Comparison of ENCODE assay signal across 8 cellular contexts in genomic region chr3:143885803-143886427, GRCh38. TPM values are rescaled to one million over a fixed set of nuclear protein-coding genes. Genes with fewer than 3 reads are reported as not detected.
DNase-seq lines count a peak whose midpoint lies in the region; ATAC-seq and TF ChIP-seq lines count a peak whose summit lies in the region.

No MANE protein-coding gene starts in this region.

- H3K27ac ChIP-seq in OCI-LY7 (ENCODE audit: low read depth, low read length, poor library complexity, severe bottlenecking) (no peak overlapping the region), breast epithelium (no peak overlapping the region), liver (ENCODE audit: low read depth in 1 of 2, low read length in 2 of 2) (no peak overlapping the region), uterus (no peak overlapping the region)

- H3K9ac ChIP-seq in liver (ENCODE audit: low read depth in 1 of 2, low read length in 2 of 2) = no peak overlapping the region

- no peak overlapping the region for H2AFZ ChIP-seq in OCI-LY7 (ENCODE audit: low read length)

- H3K9me3 ChIP-seq in OCI-LY7 (ENCODE audit: low read length) = no peaks in the 10 kb centered on the region
- no peaks in the 10 kb centered on the region for H3K9me3 ChIP-seq in breast epithelium
- no peaks in the 10 kb centered on the region for H3K9me3 ChIP-seq in liver (ENCODE audit: control insufficient read depth in 4 of 4, low read length in 3 of 4)
- H3K9me3 ChIP-seq in uterus = no peaks in the 10 kb centered on the region

- intact Hi-C loops in OCI-LY7 (cut with micrococcal nuclease; ENCODE audit: unreplicated experiment) = loop anchor here (2.0 kb wide), 1 partner anchor 65 kb away; no protein-coding TSS in a partner anchor
- intact Hi-C loops in breast epithelium (cut with DNase I; ENCODE audit: low total_unique reads) = no loop called here
- intact Hi-C loops in uterus (cut with DNase I; ENCODE audit: low total_unique reads) = no loop called here

- H4K20me1 ChIP-seq in OCI-LY7 (ENCODE audit: insufficient read depth, low read length) = no peaks in the 10 kb centered on the region

- TF ChIP-seq RAD21 in liver (IDR thresholded peaks at IDR 0.05) = peak; percentile 79 to 84

- no peaks in the 10 kb centered on the region for H3K79me2 ChIP-seq in OCI-LY7 (ENCODE audit: insufficient read depth, low read depth, low read length)

- CTCF ChIA-PET in OCI-LY7 (lab: Charles Lee; ENCODE audit: unreplicated experiment) = interaction anchor here (1.1 kb wide), 1 partner anchor 8 kb away, joined by 4 read pairs; no protein-coding TSS in a partner anchor

- no peak for TF ChIP-seq POLR2A in breast epithelium (IDR thresholded peaks at IDR 0.05)
- no peak for TF ChIP-seq POLR2A in uterus (IDR thresholded peaks at IDR 0.05)

- no TSS peak for BruUV-seq in OCI-LY7 (replicated peaks; lab: Mats Ljungman, UMichigan)

- no peaks in the 10 kb centered on the region for H3K4me1 ChIP-seq in OCI-LY7 (ENCODE audit: insufficient read depth, low read length, poor library complexity, severe bottlenecking)
- H3K4me1 ChIP-seq in breast epithelium = no peaks in the 10 kb centered on the region
- H3K4me1 ChIP-seq in liver (ENCODE audit: control insufficient read depth in 4 of 4, insufficient read depth in 4 of 4, low read length in 3 of 4) = no peaks in the 10 kb centered on the region
- H3K4me1 ChIP-seq in uterus = no peaks in the 10 kb centered on the region

- H3K27me3 ChIP-seq in breast epithelium (no peaks in the 10 kb centered on the region), liver (ENCODE audit: control insufficient read depth in 4 of 4, insufficient read depth in 4 of 4, low read length in 3 of 4) (no peaks in the 10 kb centered on the region), uterus (no peaks in the 10 kb centered on the region)

- 76% methylated on average over 1 of the region's 1 CpG for WGBS in liver

- H3K9me2 ChIP-seq in OCI-LY7 (ENCODE audit: insufficient read depth, low read length) = no peaks in the 10 kb centered on the region

- TF ChIP-seq CTCF in OCI-LY7 (conservative IDR thresholded peaks at IDR 0.05; ENCODE audit: low read length) = peak; percentile 91
- TF ChIP-seq CTCF in breast epithelium (IDR thresholded peaks at IDR 0.05) = peak in 2 of 3 donors; percentile 38 to 51
- peak; percentile 72 for TF ChIP-seq CTCF in liver (IDR thresholded peaks at IDR 0.05; ENCODE audit: low read depth, low read length, missing input control)
- TF ChIP-seq CTCF in uterus (IDR thresholded peaks at IDR 0.05) = peak in 3 of 4 experiments; percentile 31 to 53 (median 32)

- ATAC-seq in GM21381 (IDR thresholded peaks at IDR 0.05; ENCODE audit: unreplicated experiment) = peak; percentile 87
- ATAC-seq in HG03520 (IDR thresholded peaks at IDR 0.05; ENCODE audit: unreplicated experiment) = peak; percentile 98

- H3K4me2 ChIP-seq in OCI-LY7 (ENCODE audit: low read length) = no peak overlapping the region

- no peaks in the 10 kb centered on the region for H3K36me3 ChIP-seq in OCI-LY7 (ENCODE audit: insufficient read depth, low read length)
- no peaks in the 10 kb centered on the region for H3K36me3 ChIP-seq in breast epithelium
- H3K36me3 ChIP-seq in liver (ENCODE audit: control insufficient read depth in 4 of 4, insufficient read depth in 3 of 4, low read depth in 1 of 4, low read length in 3 of 4) = no peaks in the 10 kb centered on the region
- H3K36me3 ChIP-seq in uterus = no peaks in the 10 kb centered on the region

- POLR2A ChIA-PET in OCI-LY7 (lab: Charles Lee) = interaction anchor here (1.0 kb wide), 3 partner anchors 10 to 17 kb away, joined by 3 to 7 read pairs (median 3); no protein-coding TSS in a partner anchor

- peak; percentile 2 to 12 for DNase-seq in activated CD4-positive, alpha-beta T cell treated with anti-CD3 and anti-CD28 coated beads for 4 hours
- no peak for DNase-seq in activated CD4-positive, alpha-beta T cell treated with anti-CD3 and anti-CD28 coated beads for 1 hour
- peak; percentile 55 for DNase-seq in OCI-LY7 (ENCODE audit: low spot score)
- no peak for DNase-seq in breast epithelium (ENCODE audit: low spot score in 2 of 2)
- DNase-seq in uterus = no peak

- H3K4me3 ChIP-seq in OCI-LY7 (ENCODE audit: low read depth, low read length, poor library complexity, severe bottlenecking) (no peak overlapping the region), breast epithelium (no peak overlapping the region), liver (ENCODE audit: low read depth in 1 of 3, low read length in 3 of 3) (no peak overlapping the region), uterus (no peak overlapping the region)

TF ChIP-seq in liver, 16 proteins besides CTCF, POLR2A, EP300 and RAD21:
- TF ChIP-seq TAF1 (conservative IDR thresholded peaks at IDR 0.05) (no peak), GABPA (IDR thresholded peaks at IDR 0.05 in 1 of 2, conservative IDR thresholded peaks at IDR 0.05 in 1 of 2) (no peak), HNF4A (conservative IDR thresholded peaks at IDR 0.05) (no peak), NR2F2 (IDR thresholded peaks at IDR 0.05) (no peak), REST (IDR thresholded peaks at IDR 0.05) (no peak), YY1 (IDR thresholded peaks at IDR 0.05) (no peak), ZBTB33 (IDR thresholded peaks at IDR 0.05) (no peak), SP1 (IDR thresholded peaks at IDR 0.05) (no peak), MAX (IDR thresholded peaks at IDR 0.05) (no peak), HNF4G (IDR thresholded peaks at IDR 0.05) (no peak), ATF3 (IDR thresholded peaks at IDR 0.05) (no peak), FOXA1 (IDR thresholded peaks at IDR 0.05) (no peak), EGR1 (IDR thresholded peaks at IDR 0.05; ENCODE audit: low read depth in 2 of 2) (no peak), JUND (IDR thresholded peaks at IDR 0.05) (no peak), RXRA (IDR thresholded peaks at IDR 0.05) (no peak), FOXA2 (IDR thresholded peaks at IDR 0.05) (no peak)

RNA-seq across cellular contexts. Expression of gene SLC9A9, which starts 37.6 kb away (rescaled TPM):
- 7.7 and 14.8 TPM in 2 replicates for total RNA-seq in OCI-LY7 (2014; rRNA removed; shearing (Covaris generic))
- total RNA-seq in OCI-LY7 (2022) = 7.0 and 9.3 TPM in 2 replicates
- 10 to 100 TPM in 1 of 3 donors, 1 to 10 TPM in 2; 6.2 to 17.3 (median 7.8) TPM for total RNA-seq in breast epithelium
- 10 to 100 TPM in 1 of 2 donors, 1 to 10 TPM in 1; 8.6 to 15.0 TPM for total RNA-seq in liver
- 1 to 10 TPM; 3.3 to 3.7 TPM for polyA plus RNA-seq in liver
- 10 to 100 TPM; 12.8 to 63.8 (median 33.3) TPM for total RNA-seq in uterus

Comparison
In these comparisons a context has a peak if more than half of its experiments do, and no peak if none do; other contexts are left out.
1. DNase-seq: peak in activated CD4-positive, alpha-beta T cell treated with anti-CD3 and anti-CD28 coated beads for 4 hours (2 of 2) and OCI-LY7 (single experiment); none in activated CD4-positive, alpha-beta T cell treated with anti-CD3 and anti-CD28 coated beads for 1 hour (single experiment), breast epithelium (0 of 2) and uterus (0 of 2).
2. CTCF ChIP-seq: peak in every context shown above with its lines; median percentile 91 in OCI-LY7; 72 in liver; 44 in breast epithelium; 32 in uterus.